In the genomic region with DNA sequence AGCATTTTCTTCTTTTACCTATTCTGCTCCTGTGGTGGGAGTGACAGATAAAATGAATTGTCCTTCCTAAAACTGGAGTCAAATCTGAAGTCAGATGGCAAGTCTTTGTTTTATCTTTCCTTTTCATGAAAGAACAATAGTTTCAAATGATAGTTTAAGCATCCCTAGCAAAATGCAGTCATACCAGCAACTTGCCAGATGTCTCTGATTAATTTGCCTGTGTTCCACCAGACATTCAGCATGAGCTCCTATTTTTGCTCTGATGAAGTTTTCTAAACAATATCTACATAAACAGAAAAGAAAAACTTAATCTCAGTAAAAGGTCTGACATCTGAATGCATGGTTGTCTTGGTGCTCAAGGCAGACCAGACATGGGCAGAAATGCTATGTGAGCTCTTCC, we compare ENCODE assay signal across 18 cellular contexts. TPM values are rescaled to one million over a fixed set of nuclear protein-coding genes. Genes with fewer than 3 reads are reported as not detected.
DNase-seq lines count a peak whose midpoint lies in the region; ATAC-seq and TF ChIP-seq lines count a peak whose summit lies in the region.
"Had no signal": no experiment of that assay in that cellular context is flagged by ENCODE, and none has a peak within 500 bp of the region (broad histone marks: within the 10 kb centered on the region; RNA-seq: fewer than 3 reads in every experiment).

No MANE protein-coding gene starts in this region.

- peak; percentile 27 for DNase-seq in GM23248
- no peak for DNase-seq in esophagus muscularis mucosa (ENCODE audit: extremely low spot score)
- peak; percentile 42 for DNase-seq in fibroblast of peridontal ligament (ENCODE audit: extremely low read depth)
- DNase-seq in activated T-cell treated with anti-CD3 and anti-CD28 coated beads, Interleukin-2, amount 50 U/mL, for 4 hours: no peak
- no peak for DNase-seq in activated naive CD8-positive, alpha-beta T cell treated with anti-CD3 and anti-CD28 coated beads for 36 hours
- DNase-seq: AML-193; Caco-2; Calu3; CD4-positive, alpha-beta T cell; CD8-positive, alpha-beta T cell; DMS79 treated with DMSO at 0.1 percent for 48 hours; GF-D8 had no signal

- intact Hi-C loops in esophagus muscularis mucosa (cut with DNase I): no loop called here

- no peak overlapping the region for H3K4me3 Mint-ChIP-seq in activated T-cell treated with anti-CD3 and anti-CD28 coated beads, Interleukin-2, amount 50 U/mL, for 4 hours
- H3K4me3 Mint-ChIP-seq in activated naive CD8-positive, alpha-beta T cell treated with anti-CD3 and anti-CD28 coated beads for 36 hours: no peak overlapping the region
- H3K4me3 Mint-ChIP-seq: B cell; CD4-positive, alpha-beta T cell; CD8-positive, alpha-beta T cell had no signal

- peaks cover 17% of the 10 kb centered on the region for H3F3A ChIP-seq in GM23248 (ENCODE audit: insufficient read depth)

- no peak for TF ChIP-seq EP300 in esophagus muscularis mucosa (IDR thresholded peaks at IDR 0.05)

- no peak overlapping the region for H3K27ac ChIP-seq in GM23248
- peak overlapping the region; percentile 10 to 76 (median 56) for H3K27ac ChIP-seq in esophagus muscularis mucosa (replicated peaks in 1 of 4)
- H3K27ac ChIP-seq: 22Rv1; A549; BLaER1 treated with 17β-estradiol and CSF1 and Interleukin-3, amounts not matched to agents 10 nM and 100 nM; C4-2B had no signal

- no peaks in the 10 kb centered on the region for H3K9me3 Mint-ChIP-seq in activated T-cell treated with anti-CD3 and anti-CD28 coated beads, Interleukin-2, amount 50 U/mL, for 4 hours
- no peaks in the 10 kb centered on the region for H3K9me3 Mint-ChIP-seq in activated naive CD8-positive, alpha-beta T cell treated with anti-CD3 and anti-CD28 coated beads for 36 hours
- H3K9me3 Mint-ChIP-seq: CD4-positive, alpha-beta T cell; CD8-positive, alpha-beta T cell had no signal

- in situ Hi-C loops in GM23248 (cut with MboI): no loop called here

- H3K4me1 Mint-ChIP-seq in activated T-cell treated with anti-CD3 and anti-CD28 coated beads, Interleukin-2, amount 50 U/mL, for 4 hours (ENCODE audit: low read depth): no peaks in the 10 kb centered on the region
- no peaks in the 10 kb centered on the region for H3K4me1 Mint-ChIP-seq in activated naive CD8-positive, alpha-beta T cell treated with anti-CD3 and anti-CD28 coated beads for 36 hours
- H3K4me1 Mint-ChIP-seq: B cell had no signal

- 0 out of 2 replicates have a peak, but pooled peaks cover 11% of the 10 kb centered on the region for H3K79me2 ChIP-seq in GM23248 (ENCODE audit: insufficient read depth)

- no peaks in the 10 kb centered on the region for H3K36me3 ChIP-seq in GM23248 (ENCODE audit: low read depth)
- H3K36me3 ChIP-seq in esophagus muscularis mucosa: no peaks in the 10 kb centered on the region
- H3K36me3 ChIP-seq: BLaER1 treated with 17β-estradiol and CSF1 and Interleukin-3, amounts not matched to agents 10 nM and 100 nM had no signal

- H2AFZ ChIP-seq in GM23248: no peak overlapping the region

- H3K4me2 ChIP-seq in GM23248 (ENCODE audit: unreplicated experiment): peak overlapping the region; percentile 26
- H3K4me2 ChIP-seq: A549; BLaER1 treated with 17β-estradiol and CSF1 and Interleukin-3, amounts not matched to agents 10 nM and 100 nM had no signal

- H3K9me3 ChIP-seq in GM23248 (ENCODE audit: low read depth) (no peaks in the 10 kb centered on the region), esophagus muscularis mucosa (no peaks in the 10 kb centered on the region)
- H3K9me3 ChIP-seq: A549; BLaER1 treated with 17β-estradiol and CSF1 and Interleukin-3, amounts not matched to agents 10 nM and 100 nM; Caco-2 had no signal

- no peaks in the 10 kb centered on the region for H4K20me1 ChIP-seq in GM23248 (ENCODE audit: insufficient read depth)
- H4K20me1 ChIP-seq: BLaER1 treated with 17β-estradiol and CSF1 and Interleukin-3, amounts not matched to agents 10 nM and 100 nM had no signal

- no peak overlapping the region for H3K27ac Mint-ChIP-seq in activated naive CD8-positive, alpha-beta T cell treated with anti-CD3 and anti-CD28 coated beads for 36 hours
- H3K27ac Mint-ChIP-seq: B cell; CD4-positive, alpha-beta T cell; CD8-positive, alpha-beta T cell had no signal

- no peaks in the 10 kb centered on the region for H3K36me3 Mint-ChIP-seq in activated T-cell treated with anti-CD3 and anti-CD28 coated beads, Interleukin-2, amount 50 U/mL, for 4 hours (ENCODE audit: insufficient read depth)
- no peaks in the 10 kb centered on the region for H3K36me3 Mint-ChIP-seq in activated naive CD8-positive, alpha-beta T cell treated with anti-CD3 and anti-CD28 coated beads for 36 hours
- H3K36me3 Mint-ChIP-seq: CD8-positive, alpha-beta T cell had no signal

- no peaks in the 10 kb centered on the region; the same call in 1 of the 2 replicates for H3K9me2 ChIP-seq in GM23248 (ENCODE audit: insufficient read depth)

- TF ChIP-seq CTCF in esophagus muscularis mucosa (IDR thresholded peaks at IDR 0.05): no peak

- ATAC-seq in GM19463 (IDR thresholded peaks at IDR 0.05; ENCODE audit: unreplicated experiment): no peak
- ATAC-seq in activated T-cell treated with anti-CD3 and anti-CD28 coated beads, Interleukin-2, amount 50 U/mL, for 4 hours: no peak
- ATAC-seq: A549; CD8-positive, alpha-beta T cell had no signal

- TF ChIP-seq POLR2A in esophagus muscularis mucosa (IDR thresholded peaks at IDR 0.05; ENCODE audit: low read depth): no peak

- H3K4me3 ChIP-seq in GM23248 (no peak overlapping the region), esophagus muscularis mucosa (no peak overlapping the region)
- H3K4me3 ChIP-seq: A549; BLaER1 treated with 17β-estradiol and CSF1 and Interleukin-3, amounts not matched to agents 10 nM and 100 nM had no signal

- no peaks in the 10 kb centered on the region for H3K27me3 Mint-ChIP-seq in activated T-cell treated with anti-CD3 and anti-CD28 coated beads, Interleukin-2, amount 50 U/mL, for 4 hours (ENCODE audit: low read depth)
- peaks cover 12% of the 10 kb centered on the region for H3K27me3 Mint-ChIP-seq in activated naive CD8-positive, alpha-beta T cell treated with anti-CD3 and anti-CD28 coated beads for 36 hours
- H3K27me3 Mint-ChIP-seq: B cell had no signal

- H3K27me3 ChIP-seq in GM23248 (replicated peaks; ENCODE audit: insufficient read depth) (no peaks in the 10 kb centered on the region), esophagus muscularis mucosa (no peaks in the 10 kb centered on the region)
- H3K27me3 ChIP-seq: BLaER1 treated with 17β-estradiol and CSF1 and Interleukin-3, amounts not matched to agents 10 nM and 100 nM had no signal

- H3K4me1 ChIP-seq in GM23248 (ENCODE audit: insufficient read depth) (peaks cover 22% of the 10 kb centered on the region), esophagus muscularis mucosa (peaks cover 0 to 82% (median 71%) of the 10 kb centered on the region in 4 donors)
- H3K4me1 ChIP-seq: A549, Caco-2 had no signal

- H3K9ac ChIP-seq in GM23248: no peak overlapping the region
- H3K9ac ChIP-seq: BLaER1 treated with 17β-estradiol and CSF1 and Interleukin-3, amounts not matched to agents 10 nM and 100 nM had no signal

RNA-seq across cellular contexts. Expression of a gene that starts 15.2 kb away (rescaled TPM):
- 4.6 and 7.3 TPM in 2 replicates for total RNA-seq in GM23248 (2014; rRNA removed; shearing (Covaris generic))
- polyA plus RNA-seq in GM23248 (2016; fragmentation: Nextera tagmentation; extraction: Ambion mirVana): 4.7 and 5.4 TPM in 2 replicates
- total RNA-seq in esophagus muscularis mucosa: 10 to 100 TPM in 1 of 4 donors, 1 to 10 TPM in 3; 7.3 to 11.2 (median 8.8) TPM
- under 1 TPM; 0.05 to 0.32 (median 0.05) TPM for total RNA-seq in activated T-cell treated with anti-CD3 and anti-CD28 coated beads, Interleukin-2, amount 50 U/mL, for 4 hours
- total RNA-seq in activated naive CD8-positive, alpha-beta T cell treated with anti-CD3 and anti-CD28 coated beads for 36 hours: under 1 TPM; 0.12 to 0.58 TPM

Comparison
In these comparisons a context has a peak if more than half of its experiments do, and no peak if none do; other contexts are left out.
1. DNase-seq: peak in GM23248 (single experiment) and fibroblast of peridontal ligament (single experiment); none in esophagus muscularis mucosa (single experiment), activated T-cell treated with anti-CD3 and anti-CD28 coated beads, Interleukin-2, amount 50 U/mL, for 4 hours (single experiment) and activated naive CD8-positive, alpha-beta T cell treated with anti-CD3 and anti-CD28 coated beads for 36 hours (single experiment).